8 cellular contexts compared by ENCODE assay signal in genomic region chr14:37230551-37231194, GRCh38. TPM values are rescaled to one million over a fixed set of nuclear protein-coding genes. Genes with fewer than 3 reads are reported as not detected.
DNase-seq lines count a peak whose midpoint lies in the region; ATAC-seq and TF ChIP-seq lines count a peak whose summit lies in the region.

No MANE protein-coding gene starts in this region.

- WGBS in mesenchymal stem cell, result 94% methylated on average over 2 of the region's 5 CpGs

- BruUV-seq in Caco-2 (replicated peaks; lab: Mats Ljungman, UMichigan), result no TSS peak

- no peak overlapping the region for H3K4me2 ChIP-seq in mesenchymal stem cell (ENCODE audit: low read length, poor library complexity, severe bottlenecking)

- H3K9me3 ChIP-seq in Caco-2 (peaks cover under 1% of the 10 kb centered on the region), mesenchymal stem cell (ENCODE audit: control insufficient read depth, low read length) (no peaks in the 10 kb centered on the region)

- H3K36me3 ChIP-seq in Caco-2 (ENCODE audit: control insufficient read depth, insufficient read depth, low read length) (no peaks in the 10 kb centered on the region; the same call in 1 of the 2 replicates), mesenchymal stem cell (ENCODE audit: control insufficient read depth in 1 of 2, insufficient read depth in 2 of 2, low read depth in 1 of 2, low read length in 2 of 2) (no peaks in the 10 kb centered on the region)

- H3K23ac ChIP-seq in mesenchymal stem cell (ENCODE audit: low read length in 2 of 2), result no peak overlapping the region

- no peak overlapping the region for H4K91ac ChIP-seq in mesenchymal stem cell (ENCODE audit: low read length)

- TF ChIP-seq CTCF in Caco-2 (IDR thresholded peaks at IDR 0.05; ENCODE audit: insufficient read depth in 1 of 2, low read depth in 1 of 2, low read length in 1 of 2, severe bottlenecking in 1 of 2, unreplicated experiment in 1 of 2) (peak; percentile 57 to 84), choroid plexus epithelial cell (conservative IDR thresholded peaks at IDR 0.05; ENCODE audit: low read depth, low read length) (peak; percentile 68)

- no peak overlapping the region for H3K4me3 Mint-ChIP-seq in Caco-2 (ENCODE audit: unreplicated experiment)

- H3K9ac ChIP-seq in mesenchymal stem cell (ENCODE audit: low read length), result no peak overlapping the region

- H3K14ac ChIP-seq in mesenchymal stem cell (ENCODE audit: low read length in 2 of 2), result no peak overlapping the region

- no peak overlapping the region for H3K4ac ChIP-seq in mesenchymal stem cell (ENCODE audit: low read depth in 1 of 2, low read length in 2 of 2)

- H3K4me1 ChIP-seq in Caco-2 (0 out of 2 replicates have a peak, but pooled peaks cover 7% of the 10 kb centered on the region), mesenchymal stem cell (ENCODE audit: control insufficient read depth, insufficient read depth, low read depth, low read length) (no peaks in the 10 kb centered on the region)

- no peak overlapping the region for H3K27ac ChIP-seq in mesenchymal stem cell (ENCODE audit: low read length, poor library complexity, severe bottlenecking)

- H3K18ac ChIP-seq in mesenchymal stem cell (ENCODE audit: low read depth in 1 of 2, low read length in 2 of 2), result no peak overlapping the region

- H3K4me3 ChIP-seq in Caco-2 (ENCODE audit: low read depth, low read length) (no peak overlapping the region), choroid plexus epithelial cell (ENCODE audit: low read depth, low read length) (no peak overlapping the region), mesenchymal stem cell (ENCODE audit: insufficient read depth in 1 of 2, low read depth in 1 of 2, low read length in 2 of 2) (no peak overlapping the region)

- no peaks in the 10 kb centered on the region for H3K27me3 Mint-ChIP-seq in Caco-2 (ENCODE audit: insufficient read depth, unreplicated experiment)

- POLR2A ChIA-PET in Caco-2 (lab: Charles Lee), result no interaction called here

- no peaks in the 10 kb centered on the region for H3K27me3 ChIP-seq in Caco-2 (replicated peaks; ENCODE audit: control insufficient read depth, insufficient read depth, low read length)
- no peaks in the 10 kb centered on the region for H3K27me3 ChIP-seq in mesenchymal stem cell (ENCODE audit: control insufficient read depth in 1 of 2, insufficient read depth in 1 of 2, low read length in 2 of 2)

- CTCF ChIA-PET in Caco-2 (lab: Charles Lee), result interaction anchor here (0.5 to 1.3 kb wide), 14 partner anchors 10 to 1357 kb away, joined by 3 to 6 read pairs (median 3); partner anchors contain the start of genes SLC25A21 and SSTR1

- DNase-seq in Caco-2 (peak in 1 of 2 experiments; percentile 54), KG1 (lab: John Stamatoyannopoulos, UW) (peak; percentile 32), NOMO-1 treated with DMSO at 0.1 percent for 48 hours (lab: John Stamatoyannopoulos, UW; ENCODE audit: unreplicated experiment) (peak; percentile 55), choroid plexus epithelial cell (ENCODE audit: low read depth) (peak; percentile 86), mesenchymal stem cell (peak; percentile 66), ureter (ENCODE audit: low spot score) (no peak)
- DNase-seq in stimulated activated CD4-positive, alpha-beta T cell treated with anti-CD3 and anti-CD28 coated beads, Interleukin-4, amount 100 ng/mL, for 4 hours, result no peak

- no peaks in the 10 kb centered on the region for H3K4me1 Mint-ChIP-seq in Caco-2 (ENCODE audit: low read depth, unreplicated experiment)

- H3K27ac Mint-ChIP-seq in Caco-2 (ENCODE audit: unreplicated experiment), result no peak overlapping the region

- H2AFZ ChIP-seq in mesenchymal stem cell (ENCODE audit: low read depth, low read length), result no peak overlapping the region

- peaks cover 9% of the 10 kb centered on the region for H3K9me3 Mint-ChIP-seq in Caco-2 (ENCODE audit: unreplicated experiment)

- peak; percentile 66 for ATAC-seq in GM19372 (IDR thresholded peaks at IDR 0.05; ENCODE audit: low read depth, unreplicated experiment)

- H2BK15ac ChIP-seq in mesenchymal stem cell (ENCODE audit: low read depth, poor library complexity, severe bottlenecking), result no peak overlapping the region

- intact Hi-C loops in Caco-2 (cut with micrococcal nuclease; ENCODE audit: unreplicated experiment), result loop anchor here (1.0 to 10.0 kb wide), 4 partner anchors 33 to 644 kb away; partner anchors contain the start of gene MIPOL1

- peaks cover 5% of the 10 kb centered on the region for H3K36me3 Mint-ChIP-seq in Caco-2 (ENCODE audit: insufficient read depth, unreplicated experiment)

- H4K8ac ChIP-seq in mesenchymal stem cell (ENCODE audit: low read length), result no peak overlapping the region

- H2BK120ac ChIP-seq in mesenchymal stem cell (ENCODE audit: low read depth, low read length), result no peak overlapping the region

- no peak overlapping the region for H2BK5ac ChIP-seq in mesenchymal stem cell (ENCODE audit: low read depth, low read length, poor library complexity, severe bottlenecking)

- H2BK12ac ChIP-seq in mesenchymal stem cell (ENCODE audit: low read length in 2 of 2), result no peak overlapping the region

- peaks cover 11% of the 10 kb centered on the region for H3K79me1 ChIP-seq in mesenchymal stem cell (replicated peaks; ENCODE audit: low read length, poor library complexity, severe bottlenecking)

- H2AK5ac ChIP-seq in mesenchymal stem cell (ENCODE audit: low read length, severe bottlenecking), result no peak overlapping the region

RNA-seq across cellular contexts. Expression of gene MIPOL1, which starts 32.9 kb away (rescaled TPM):
- total RNA-seq in Caco-2 (2022), result 18.7 and 20.9 TPM in 2 replicates
- polyA plus RNA-seq in mesenchymal stem cell (2013, experiment 1 of 2), result 11.6 TPM
- polyA plus RNA-seq in mesenchymal stem cell (2013, experiment 2 of 2), result 11.1 TPM
- total RNA-seq in ureter, result 30.8 TPM

RNA-seq across cellular contexts. Expression of gene SLC25A21, which starts 58.3 kb away (rescaled TPM):
- total RNA-seq in Caco-2 (2022) (3.2 and 3.6 TPM in 2 replicates), ureter (2.2 TPM)
- polyA plus RNA-seq in mesenchymal stem cell (2013, experiment 1 of 2), result 0.55 TPM
- polyA plus RNA-seq in mesenchymal stem cell (2013, experiment 2 of 2), result 0.63 TPM

Comparison
In these comparisons a context has a peak if more than half of its experiments do, and no peak if none do; other contexts are left out.
1. DNase-seq: peak in KG1 (single experiment), NOMO-1 treated with DMSO at 0.1 percent for 48 hours (single experiment), choroid plexus epithelial cell (single experiment) and mesenchymal stem cell (single experiment); none in stimulated activated CD4-positive, alpha-beta T cell treated with anti-CD3 and anti-CD28 coated beads, Interleukin-4, amount 100 ng/mL, for 4 hours (0 of 2) and ureter (single experiment).